In genomic region chr3:48679416-48680380, GRCh38 we compare ENCODE assay signal across 17 cellular contexts. TPM values are rescaled to one million over a fixed set of nuclear protein-coding genes. Genes with fewer than 3 reads are reported as not detected.
DNase-seq lines count a peak whose midpoint lies in the region; ATAC-seq lines count a peak whose summit lies in the region.
"Had no signal": no experiment of that assay in that cellular context is flagged by ENCODE, and none has a peak within 500 bp of the region (broad histone marks: within the 10 kb centered on the region; RNA-seq: fewer than 3 reads in every experiment).

No MANE protein-coding gene starts in this region.

- intact Hi-C loops in left colon (cut with DNase I, micrococcal nuclease): no loop called here

- DNase-seq in MV-4-11 (lab: John Stamatoyannopoulos, UW): peak; percentile 79
- DNase-seq in left colon: no peak
- DNase-seq in DMS153 (lab: John Stamatoyannopoulos, UW): no peak
- no peak for DNase-seq in GDM1 (lab: John Stamatoyannopoulos, UW)
- no peak for DNase-seq in putamen (ENCODE audit: low spot score)
- DNase-seq: adrenal gland; AML-193; effector memory CD8-positive, alpha-beta T cell; hypothalamus; NCI-H1694 treated with DMSO at 0.1 percent for 48 hours; NCI-H345; NK-92 treated with Interleukin-12 subunit alpha and Interleukin-12 subunit beta, amount 100 ng/mL, for 24 hours; stimulated activated CD4-positive, alpha-beta T cell treated with anti-CD3 and anti-CD28 coated beads, Interleukin-4, amount 100 ng/mL, for 24 hours; thyroid gland had no signal

- ATAC-seq in GM18867 (IDR thresholded peaks at IDR 0.05; ENCODE audit: unreplicated experiment): peak; percentile 40
- ATAC-seq in left colon: peak; percentile 31
- ATAC-seq: effector memory CD8-positive, alpha-beta T cell had no signal

RNA-seq across cellular contexts. Expression of gene NCKIPSD, which starts 6.0 kb away (rescaled TPM):
- 10 to 100 TPM; 19.5 to 24.8 TPM for total RNA-seq in left colon

RNA-seq across cellular contexts. Expression of gene CELSR3, which starts 17.0 kb away (rescaled TPM):
- total RNA-seq in left colon: 1 to 10 TPM; 1.4 to 2.4 TPM

RNA-seq across cellular contexts. Expression of gene IP6K2, which starts 37.3 kb away (rescaled TPM):
- total RNA-seq in left colon: 100 to 1,000 TPM; 112 to 128 TPM

RNA-seq across cellular contexts. Expression of gene SLC26A6, which starts 44.4 kb away (rescaled TPM):
- 100 to 1,000 TPM; 116 to 121 TPM for total RNA-seq in left colon

RNA-seq across cellular contexts. Expression of gene TMEM89, which starts 58.1 kb away (rescaled TPM):
- total RNA-seq in left colon: 1 to 10 TPM in 1 of 2 donors, under 1 TPM in 1; 0.84 to 2.2 TPM
- total RNA-seq: adrenal gland, LHCN-M2, omental fat pad, thyroid gland had no signal
